16 cellular contexts compared by ENCODE assay signal in genomic region chr9:96185518-96186156, GRCh38.
DNase-seq lines count a peak whose midpoint lies in the region; ATAC-seq, FAIRE-seq and TF ChIP-seq lines count a peak whose summit lies in the region.
"Had no signal": no experiment of that assay in that cellular context is flagged by ENCODE, and none has a peak within 500 bp of the region (broad histone marks: within the 10 kb centered on the region; RNA-seq: fewer than 3 reads in every experiment).

No MANE protein-coding gene starts in this region.

- H3K4me3 ChIP-seq in H1 (ENCODE audit: extremely low read depth in 1 of 4, insufficient read depth in 2 of 4, low read depth in 3 of 4, low read length in 4 of 4) (no peak overlapping the region), upper lobe of left lung (no peak overlapping the region)

- H2BK5ac ChIP-seq in H1 (ENCODE audit: low read depth, low read length) = no peak overlapping the region

- H3K79me2 ChIP-seq in H1 (ENCODE audit: control insufficient read depth in 1 of 2, insufficient read depth in 2 of 2, low read length in 2 of 2) = no peaks in the 10 kb centered on the region

- H3K4me2 ChIP-seq in H1 (ENCODE audit: insufficient read depth in 1 of 2, low read depth in 2 of 2, low read length in 2 of 2) = no peak overlapping the region
- H3K4me2 ChIP-seq: KMS-11 had no signal

- H2AFZ ChIP-seq in H1 (ENCODE audit: low read length) = no peak overlapping the region

- no peaks in the 10 kb centered on the region for H3K79me1 ChIP-seq in H1 (ENCODE audit: low read depth, low read length)

- no peak overlapping the region for H3K9ac ChIP-seq in H1 (replicated peaks in 1 of 4; ENCODE audit: extremely low read depth in 1 of 4, low read depth in 3 of 4, low read length in 3 of 4)
- H3K9ac ChIP-seq: KMS-11 had no signal

- H3K36me3 ChIP-seq in H1 (ENCODE audit: control insufficient read depth in 2 of 4, insufficient read depth in 4 of 4, low read length in 3 of 4) = no peaks in the 10 kb centered on the region
- H3K36me3 ChIP-seq in upper lobe of left lung = no peaks in the 10 kb centered on the region

- H3K27ac ChIP-seq in H1 (ENCODE audit: low read depth, low read length) = no peak overlapping the region
- peak overlapping the region; percentile 56 to 76 (median 56) for H3K27ac ChIP-seq in upper lobe of left lung
- H3K27ac ChIP-seq: KMS-11 had no signal

- TF ChIP-seq POLR2A in H1 (IDR thresholded peaks at IDR 0.05; ENCODE audit: control extremely low read depth in 1 of 2, low read depth in 2 of 2, low read length in 2 of 2) (no peak), upper lobe of left lung (IDR thresholded peaks at IDR 0.05) (no peak)

- POLR2A ChIA-PET in H1 (lab: Charles Lee; ENCODE audit: partially characterized antibody) = no interaction called here

- peak overlapping the region in 2 of 3 experiments; percentile 38 to 90 for H3K27ac Mint-ChIP-seq in nephron
- H3K27ac Mint-ChIP-seq: CD4-positive, alpha-beta memory T cell had no signal

- H2BK20ac ChIP-seq in H1 (ENCODE audit: low read length) = 0 out of 2 replicates have a peak overlapping the region, but pooled peaks have one; percentile 44

- no peak overlapping the region for H2AK5ac ChIP-seq in H1 (ENCODE audit: low read depth, low read length)

- no peak overlapping the region for H3K56ac ChIP-seq in H1 (replicated peaks; ENCODE audit: insufficient read length, low read depth, low read length)

- H3K9me3 ChIP-seq in H1 (ENCODE audit: insufficient read depth in 2 of 2, low read depth in 1 of 2, low read length in 1 of 2) (peaks cover 13 to 14% of the 10 kb centered on the region in 2 experiments), upper lobe of left lung (peaks cover 0 to 25% (median 16%) of the 10 kb centered on the region in 4 donors)

- H3K23ac ChIP-seq in H1 (ENCODE audit: insufficient read length) = no peak overlapping the region

- H4K5ac ChIP-seq in H1 (ENCODE audit: insufficient read length, low read depth, low read length) = no peak overlapping the region

- WGBS in H1 (ENCODE audit: extremely low coverage in 1 of 2, insufficient coverage in 1 of 2, insufficient read length in 1 of 2, insufficient replicate concordance in 2 of 2, low coverage in 1 of 2, low lambda C conversion rate in 2 of 2, missing lambda C conversion rate in 1 of 2), 2 experiments = 93% methylated on average over 2 of the region's 2 CpGs; no CpG with 5 or more reads in 1 of the 2 experiments
- WGBS in upper lobe of left lung, 2 donors = 66 to 81% methylated on average over 2 of the region's 2 CpGs

- H2BK12ac ChIP-seq in H1 (ENCODE audit: low read depth, low read length) = peak overlapping the region; percentile 71; the same call in 1 of the 2 replicates

- no peaks in the 10 kb centered on the region for H3K4me1 Mint-ChIP-seq in activated T-cell treated with anti-CD3 and anti-CD28 coated beads, Interleukin-2, amount 50 U/mL, for 4 hours (ENCODE audit: low read depth)
- H3K4me1 Mint-ChIP-seq in nephron = peaks cover 32% of the 10 kb centered on the region
- H3K4me1 Mint-ChIP-seq: CD4-positive, alpha-beta memory T cell had no signal

- FAIRE-seq in H1 (lab: Jason Lieb, UNC) = no peak
- FAIRE-seq: HepG2 had no signal

- H3K4me3 Mint-ChIP-seq in activated T-cell treated with anti-CD3 and anti-CD28 coated beads, Interleukin-2, amount 50 U/mL, for 4 hours = no peak overlapping the region
- no peak overlapping the region for H3K4me3 Mint-ChIP-seq in nephron
- H3K4me3 Mint-ChIP-seq: CD4-positive, alpha-beta memory T cell had no signal

- H3K18ac ChIP-seq in H1 (ENCODE audit: extremely low read depth, low read length) = no peak overlapping the region

- peaks cover 32% of the 10 kb centered on the region for H3K27me3 Mint-ChIP-seq in activated T-cell treated with anti-CD3 and anti-CD28 coated beads, Interleukin-2, amount 50 U/mL, for 4 hours (ENCODE audit: low read depth)
- peaks cover 39% of the 10 kb centered on the region for H3K27me3 Mint-ChIP-seq in nephron (ENCODE audit: low read depth)

- no peak overlapping the region for H4K8ac ChIP-seq in H1 (ENCODE audit: extremely low read depth, insufficient read depth, low read length)

- no peak overlapping the region for H3K14ac ChIP-seq in H1 (ENCODE audit: insufficient read length)

- DNase-seq in activated T-cell treated with anti-CD3 and anti-CD28 coated beads, Interleukin-2, amount 50 U/mL, for 4 hours = no peak
- no peak for DNase-seq in activated T-cell treated with anti-CD3 and anti-CD28 coated beads, Interleukin-2, amount 50 U/mL, for 1 hour
- no peak for DNase-seq in H1 (ENCODE audit: low read depth in 1 of 2, low spot score in 2 of 2)
- peak in 1 of 2 donors; percentile 72 for DNase-seq in upper lobe of left lung
- no peak for DNase-seq in HT-29 (ENCODE audit: low spot score)
- no peak for DNase-seq in SW480 (ENCODE audit: low spot score)
- DNase-seq: 8988T; CD4-positive, alpha-beta memory T cell; NCI-H1048; NCI-H146; NCI-H2081 treated with DMSO at 0.1 percent for 48 hours had no signal

- no peaks in the 10 kb centered on the region for H4K20me1 ChIP-seq in H1 (replicated peaks in 1 of 2; ENCODE audit: control insufficient read depth in 1 of 2, insufficient read depth in 2 of 2, low read length in 2 of 2)

- no peak overlapping the region for H3K4ac ChIP-seq in H1 (replicated peaks; ENCODE audit: insufficient read length, low read depth, low read length)

- no peak overlapping the region for H4K91ac ChIP-seq in H1 (replicated peaks; ENCODE audit: insufficient read length, low read length)

- H3K27me3 ChIP-seq in H1 (replicated peaks in 1 of 4; ENCODE audit: control insufficient read depth in 3 of 4, extremely low read depth in 1 of 4, insufficient read depth in 3 of 4, low read length in 3 of 4) (peaks cover 0 to 5% (median 2%) of the 10 kb centered on the region in 4 experiments; a peak in 1 of 7 replicates), upper lobe of left lung (no peaks in the 10 kb centered on the region)

- no peak overlapping the region for H2BK15ac ChIP-seq in H1 (ENCODE audit: low read length)

- peaks cover 4 to 9% (median 7%) of the 10 kb centered on the region in 4 experiments; a peak in 6 of 7 replicates for H3K4me1 ChIP-seq in H1 (replicated peaks in 1 of 4; ENCODE audit: control insufficient read depth in 3 of 4, insufficient read depth in 4 of 4, low read length in 3 of 4)
- peaks cover 8 to 14% (median 10%) of the 10 kb centered on the region in 4 donors for H3K4me1 ChIP-seq in upper lobe of left lung

- peak; percentile 18 to 32 for ATAC-seq in activated T-cell treated with anti-CD3 and anti-CD28 coated beads, Interleukin-2, amount 50 U/mL, for 4 hours
- ATAC-seq in upper lobe of left lung (ENCODE audit: low FRiP score in 2 of 2) = peak; percentile 18 to 64
- ATAC-seq in HG02973 (IDR thresholded peaks at IDR 0.05; ENCODE audit: unreplicated experiment) = no peak
- ATAC-seq: HepG2, Right ventricle myocardium inferior had no signal

- CTCF ChIA-PET in H1 (lab: Charles Lee; ENCODE audit: partially characterized antibody) = no interaction called here

- TF ChIP-seq RAD21 in H1 (IDR thresholded peaks at IDR 0.05 in 1 of 2, conservative IDR thresholded peaks at IDR 0.05 in 1 of 2; ENCODE audit: low read depth in 2 of 2, low read length in 2 of 2) = no peak

- TF ChIP-seq CTCF in H1 (IDR thresholded peaks at IDR 0.05; ENCODE audit: control extremely low read depth in 1 of 3, insufficient read depth in 1 of 3, low read depth in 1 of 3, low read length in 3 of 3) (no peak), nephron (IDR thresholded peaks at IDR 0.05; ENCODE audit: unreplicated experiment in 3 of 3) (no peak), upper lobe of left lung (IDR thresholded peaks at IDR 0.05) (no peak)

- H3K23me2 ChIP-seq in H1 (ENCODE audit: low read depth, low read length) = no peaks in the 10 kb centered on the region

- H3K9me3 Mint-ChIP-seq in activated T-cell treated with anti-CD3 and anti-CD28 coated beads, Interleukin-2, amount 50 U/mL, for 4 hours = peaks cover 1% of the 10 kb centered on the region
- H3K9me3 Mint-ChIP-seq in nephron = peaks cover 21% of the 10 kb centered on the region

- no peak overlapping the region for H2BK120ac ChIP-seq in H1 (replicated peaks; ENCODE audit: low read depth, low read length)

- H3K36me3 Mint-ChIP-seq in activated T-cell treated with anti-CD3 and anti-CD28 coated beads, Interleukin-2, amount 50 U/mL, for 4 hours (ENCODE audit: insufficient read depth) = peaks cover 3% of the 10 kb centered on the region
- peaks cover 13% of the 10 kb centered on the region for H3K36me3 Mint-ChIP-seq in nephron (ENCODE audit: low read depth)
- H3K36me3 Mint-ChIP-seq: CD4-positive, alpha-beta memory T cell had no signal

- TF ChIP-seq EP300 in H1 (IDR thresholded peaks at IDR 0.05; ENCODE audit: borderline replicate concordance in 1 of 2, low read depth in 2 of 2, low read length in 2 of 2) (no peak), upper lobe of left lung (IDR thresholded peaks at IDR 0.05) (no peak)

TF ChIP-seq in H1, 55 proteins besides CTCF, POLR2A, EP300 and RAD21:
- TF ChIP-seq USF2 (IDR thresholded peaks at IDR 0.05; ENCODE audit: low read length) (no peak), KDM5A (IDR thresholded peaks at IDR 0.05; ENCODE audit: low read length) (no peak), JUN (IDR thresholded peaks at IDR 0.05; ENCODE audit: low read depth, low read length) (no peak), KDM4A (IDR thresholded peaks at IDR 0.05; ENCODE audit: low read depth, low read length, severe bottlenecking) (no peak), ZNF274 (IDR thresholded peaks at IDR 0.05; ENCODE audit: borderline replicate concordance, extremely low read depth, low read length) (no peak), RFX5 (IDR thresholded peaks at IDR 0.05; ENCODE audit: borderline replicate concordance, low read depth, low read length) (no peak), POU5F1 (IDR thresholded peaks at IDR 0.05; ENCODE audit: low read depth, low read length) (no peak), TAF1 (IDR thresholded peaks at IDR 0.05; ENCODE audit: low read depth, low read length) (no peak)
